In the genomic region with DNA sequence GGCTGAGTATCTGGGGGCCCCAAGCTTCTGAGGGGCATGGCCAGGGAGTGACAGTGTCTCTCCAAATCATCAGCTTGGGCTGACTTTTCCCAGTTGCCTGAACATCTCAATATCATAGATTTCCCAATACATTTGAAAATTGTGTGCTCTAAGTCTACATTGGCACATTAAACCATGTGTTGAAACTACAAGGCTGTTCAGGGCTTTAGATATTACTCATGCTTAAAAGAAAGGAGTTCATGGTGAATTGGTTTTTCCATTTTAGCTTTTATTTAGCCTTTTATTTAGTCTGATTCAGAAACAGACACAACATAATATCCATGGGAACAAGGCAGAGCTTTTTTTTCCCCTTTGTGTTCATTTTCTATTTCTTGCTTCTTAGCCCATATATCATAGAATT, we compare ENCODE assay signal across 29 cellular contexts. TPM values are rescaled to one million over a fixed set of nuclear protein-coding genes. Genes with fewer than 3 reads are reported as not detected.
"Had no signal": no experiment of that assay in that cellular context is flagged by ENCODE, and none has a peak within 500 bp of the region (broad histone marks: within the 10 kb centered on the region; RNA-seq: fewer than 3 reads in every experiment).

No MANE protein-coding gene starts in this region.

- H3K4me3 Mint-ChIP-seq: activated CD4-positive, alpha-beta T cell treated with anti-CD3 and anti-CD28 coated beads, Interleukin-2, amount 10 ng/mL, durations not matched to agents 7 days and 5 days; activated CD8-positive, alpha-beta T cell treated with anti-CD3 and anti-CD28 coated beads for 36 hours; activated T-cell treated with anti-CD3 and anti-CD28 coated beads, Interleukin-2, amount 50 U/mL, for 4 hours; activated T-helper 17 cell treated with anti-CD3 and anti-CD28 coated beads, Interleukin-2, amount 50 U/mL, for 72 hours; effector memory CD8-positive, alpha-beta T cell; natural killer cell treated with Interleukin-12 subunit alpha and Interleukin-12 subunit beta and Interleukin-15 and Interleukin-18, amount 100 ng/mL, for 72 hours had no signal

- H3K9me3 ChIP-seq: mucosa of descending colon, upper lobe of left lung, vagina had no signal

- H3K27ac Mint-ChIP-seq: activated CD4-positive, alpha-beta T cell treated with anti-CD3 and anti-CD28 coated beads, Interleukin-2, amount 10 ng/mL, durations not matched to agents 7 days and 5 days; activated CD8-positive, alpha-beta T cell treated with anti-CD3 and anti-CD28 coated beads for 36 hours; activated T-helper 17 cell treated with anti-CD3 and anti-CD28 coated beads, Interleukin-2, amount 50 U/mL, for 72 hours; effector memory CD8-positive, alpha-beta T cell had no signal

- H3K4me1 ChIP-seq: spleen, upper lobe of left lung, vagina had no signal

- H3K4me1 Mint-ChIP-seq: activated CD4-positive, alpha-beta T cell treated with anti-CD3 and anti-CD28 coated beads, Interleukin-2, amount 10 ng/mL, durations not matched to agents 7 days and 5 days; activated T-helper 17 cell treated with anti-CD3 and anti-CD28 coated beads, Interleukin-2, amount 50 U/mL, for 72 hours had no signal

- H3K9me3 Mint-ChIP-seq: activated CD4-positive, alpha-beta T cell treated with anti-CD3 and anti-CD28 coated beads, Interleukin-2, amount 10 ng/mL, durations not matched to agents 7 days and 5 days; activated CD8-positive, alpha-beta T cell treated with anti-CD3 and anti-CD28 coated beads for 36 hours; activated T-cell treated with anti-CD3 and anti-CD28 coated beads, Interleukin-2, amount 50 U/mL, for 4 hours; activated T-helper 17 cell treated with anti-CD3 and anti-CD28 coated beads, Interleukin-2, amount 50 U/mL, for 72 hours; effector memory CD8-positive, alpha-beta T cell; natural killer cell treated with Interleukin-12 subunit alpha and Interleukin-12 subunit beta and Interleukin-15 and Interleukin-18, amount 100 ng/mL, for 72 hours had no signal

- H3K27ac ChIP-seq: brain microvascular endothelial cell, dorsolateral prefrontal cortex, spleen, upper lobe of left lung, vagina, VCaP had no signal

- H3K36me3 Mint-ChIP-seq: activated naive CD4-positive, alpha-beta T cell treated with anti-CD3 and anti-CD28 coated beads, Interleukin-2, amount 50 U/mL, for 72 hours; natural killer cell treated with Interleukin-12 subunit alpha and Interleukin-12 subunit beta and Interleukin-15 and Interleukin-18, amount 100 ng/mL, for 72 hours had no signal

- ATAC-seq: activated CD8-positive, alpha-beta T cell treated with anti-CD3 and anti-CD28 coated beads for 36 hours; activated T-cell treated with anti-CD3 and anti-CD28 coated beads, Interleukin-2, amount 50 U/mL, for 4 hours; activated T-helper 17 cell treated with anti-CD3 and anti-CD28 coated beads, Interleukin-2, amount 50 U/mL, for 72 hours; effector memory CD8-positive, alpha-beta T cell; left cardiac atrium; left ventricle myocardium superior; mucosa of descending colon; natural killer cell treated with Interleukin-12 subunit alpha and Interleukin-12 subunit beta and Interleukin-15 and Interleukin-18, amount 100 ng/mL, for 72 hours; right cardiac atrium had no signal

- H3K4me3 ChIP-seq: coronary artery, dorsolateral prefrontal cortex, mucosa of descending colon, spleen, upper lobe of left lung, vagina had no signal

- H3K36me3 ChIP-seq: brain microvascular endothelial cell, spleen, upper lobe of left lung, vagina had no signal

- H3K27me3 Mint-ChIP-seq: activated CD8-positive, alpha-beta T cell treated with anti-CD3 and anti-CD28 coated beads for 36 hours; activated T-helper 17 cell treated with anti-CD3 and anti-CD28 coated beads, Interleukin-2, amount 50 U/mL, for 72 hours had no signal

- DNase-seq: activated CD4-positive, alpha-beta T cell treated with anti-CD3 and anti-CD28 coated beads, Interleukin-2, amount 10 ng/mL, durations not matched to agents 7 days and 5 days; activated CD8-positive, alpha-beta T cell treated with anti-CD3 and anti-CD28 coated beads for 36 hours; activated gamma-delta T cell treated with Interleukin-2 at 50 U/mL for 16 hours; activated T-cell treated with anti-CD3 and anti-CD28 coated beads, Interleukin-2, amount 50 U/mL, for 4 hours; amniotic stem cell; brain microvascular endothelial cell; dorsolateral prefrontal cortex; effector memory CD8-positive, alpha-beta T cell; erythroblast; glutamatergic neuron; left cardiac atrium; left ventricle myocardium superior; mucosa of descending colon; right cardiac atrium; spleen; stimulated activated CD4-positive, alpha-beta T cell treated with anti-CD3 and anti-CD28 coated beads, Interleukin-2, amount 100 ng/mL, for 48 hours; stimulated activated naive CD4-positive, alpha-beta T cell treated with Interleukin-2 at 50 U/mL for 16 hours; substantia nigra; T-helper 1 cell; upper lobe of left lung had no signal

- H3K27me3 ChIP-seq: brain microvascular endothelial cell, dorsolateral prefrontal cortex, spleen, upper lobe of left lung, vagina had no signal

RNA-seq across cellular contexts. Expression of a gene that starts 49.9 kb away (rescaled TPM):
- total RNA-seq: activated CD4-positive, alpha-beta T cell treated with anti-CD3 and anti-CD28 coated beads, Interleukin-2, amount 10 ng/mL, durations not matched to agents 7 days and 5 days; activated CD8-positive, alpha-beta T cell treated with anti-CD3 and anti-CD28 coated beads for 36 hours; activated naive CD4-positive, alpha-beta T cell treated with anti-CD3 and anti-CD28 coated beads, Interleukin-2, amount 50 U/mL, for 72 hours; activated T-cell treated with anti-CD3 and anti-CD28 coated beads, Interleukin-2, amount 50 U/mL, for 4 hours; activated T-helper 17 cell treated with anti-CD3 and anti-CD28 coated beads, Interleukin-2, amount 50 U/mL, for 72 hours; astrocyte; left ventricle myocardium superior; lung microvascular endothelial cell; myocyte; natural killer cell treated with Interleukin-12 subunit alpha and Interleukin-12 subunit beta and Interleukin-15 and Interleukin-18, amount 100 ng/mL, for 72 hours; spleen; upper lobe of left lung had no signal
